25 cellular contexts compared by ENCODE assay signal in genomic region chr3:100732435-100732834, GRCh38.
"Had no signal": no experiment of that assay in that cellular context is flagged by ENCODE, and none has a peak within 500 bp of the region (broad histone marks: within the 10 kb centered on the region; RNA-seq: fewer than 3 reads in every experiment).

No MANE protein-coding gene starts in this region.

- H3K4me2 ChIP-seq: neural progenitor cell had no signal

- H2AFZ ChIP-seq: neural progenitor cell had no signal

- H3K4me3 ChIP-seq: left ventricle myocardium inferior, lung, neural progenitor cell, right atrium auricular region, skin epidermis, stomach, testis, thyroid gland, transverse colon, upper lobe of left lung, vagina had no signal

- DNase-seq: islet precursor cell; left ventricle myocardium inferior; mesendoderm; naive B cell; natural killer cell; nephron progenitor cell; occipital lobe; stimulated activated CD4-positive, alpha-beta T cell treated with anti-CD3 and anti-CD28 coated beads, Interleukin-12 subunit alpha, Interleukin-12 subunit beta, amount 100 ng/mL, for 4 hours; stimulated activated CD4-positive, alpha-beta T cell treated with anti-CD3 and anti-CD28 coated beads, Interleukin-15, amount 100 ng/mL, for 24 hours; stimulated activated CD4-positive, alpha-beta T cell treated with anti-CD3 and anti-CD28 coated beads, Interleukin-2, amount 100 ng/mL, for 24 hours; stimulated activated CD4-positive, alpha-beta T cell treated with anti-CD3 and anti-CD28 coated beads, Interleukin-4, amount 100 ng/mL, for 1 hour; stimulated activated naive B cell treated with anti-CD40 and anti-IgM and Interleukin-4, amounts not matched to agents 10 μg/mL and 1 μg/mL and 100 μg/mL, for 72 hours; stimulated activated naive CD8-positive, alpha-beta T cell treated with anti-CD3 and anti-CD28 coated beads, Interleukin-15, Interleukin-2, amounts not matched to agents 100 U/mL and 50 U/mL, for 24 hours; stomach; testis; thyroid gland; transverse colon; upper lobe of left lung had no signal

- H3K4me1 ChIP-seq: testis, upper lobe of left lung, vagina had no signal

- H3K9ac ChIP-seq: neural progenitor cell had no signal

- H3K27ac ChIP-seq: left ventricle myocardium inferior, neural progenitor cell, neutrophil, right atrium auricular region, skin epidermis, stomach, testis, thyroid gland, transverse colon, upper lobe of left lung, vagina had no signal

- H3K27me3 ChIP-seq: neural progenitor cell, neutrophil, right atrium auricular region, stomach, testis, thyroid gland, transverse colon, upper lobe of left lung, vagina had no signal

- ATAC-seq: natural killer cell; sciatic nerve; stimulated activated naive B cell treated with anti-CD40 and anti-IgM and Interleukin-4, amounts not matched to agents 10 μg/mL and 1 μg/mL and 100 μg/mL, for 72 hours; stimulated activated naive CD8-positive, alpha-beta T cell treated with anti-CD3 and anti-CD28 coated beads, Interleukin-15, Interleukin-2, amounts not matched to agents 100 U/mL and 50 U/mL, for 24 hours had no signal

- H3K9me3 ChIP-seq: left ventricle myocardium inferior, neutrophil, right atrium auricular region, stomach, testis, thyroid gland, transverse colon, upper lobe of left lung, vagina had no signal
